ENCODE assay signal across 10 cellular contexts in genomic region chr5:158384535-158385421, GRCh38.
DNase-seq lines count a peak whose midpoint lies in the region; ATAC-seq and TF ChIP-seq lines count a peak whose summit lies in the region.
"Had no signal": no experiment of that assay in that cellular context is flagged by ENCODE, and none has a peak within 500 bp of the region (broad histone marks: within the 10 kb centered on the region; RNA-seq: fewer than 3 reads in every experiment).

No MANE protein-coding gene starts in this region.

- ATAC-seq in GM21360 (IDR thresholded peaks at IDR 0.05; ENCODE audit: unreplicated experiment): no peak
- no peak for ATAC-seq in HG03097 (IDR thresholded peaks at IDR 0.05; ENCODE audit: low FRiP score, unreplicated experiment)
- no peak for ATAC-seq in GM18868 (IDR thresholded peaks at IDR 0.05; ENCODE audit: unreplicated experiment)

- no peak for TF ChIP-seq CTCF in AG10803 (conservative IDR thresholded peaks at IDR 0.05; ENCODE audit: low read length)

- DNase-seq in AG10803 (ENCODE audit: low read depth) (peak; percentile 96), HPDE6-E6E7 (ENCODE audit: extremely low spot score) (peak; percentile 74), astrocyte of the hippocampus (ENCODE audit: low read depth, low spot score) (peak; percentile 87), medulla oblongata (ENCODE audit: extremely low spot score) (peak; percentile 10), NCI-H2107 (lab: John Stamatoyannopoulos, UW) (no peak)
- DNase-seq: NCI-H69 had no signal

- no peak overlapping the region for H3K4me3 ChIP-seq in AG10803 (ENCODE audit: low read length)
- H3K4me3 ChIP-seq: adrenal gland had no signal
